Comparison of ENCODE assay signal across 9 cellular contexts in the genomic region with DNA sequence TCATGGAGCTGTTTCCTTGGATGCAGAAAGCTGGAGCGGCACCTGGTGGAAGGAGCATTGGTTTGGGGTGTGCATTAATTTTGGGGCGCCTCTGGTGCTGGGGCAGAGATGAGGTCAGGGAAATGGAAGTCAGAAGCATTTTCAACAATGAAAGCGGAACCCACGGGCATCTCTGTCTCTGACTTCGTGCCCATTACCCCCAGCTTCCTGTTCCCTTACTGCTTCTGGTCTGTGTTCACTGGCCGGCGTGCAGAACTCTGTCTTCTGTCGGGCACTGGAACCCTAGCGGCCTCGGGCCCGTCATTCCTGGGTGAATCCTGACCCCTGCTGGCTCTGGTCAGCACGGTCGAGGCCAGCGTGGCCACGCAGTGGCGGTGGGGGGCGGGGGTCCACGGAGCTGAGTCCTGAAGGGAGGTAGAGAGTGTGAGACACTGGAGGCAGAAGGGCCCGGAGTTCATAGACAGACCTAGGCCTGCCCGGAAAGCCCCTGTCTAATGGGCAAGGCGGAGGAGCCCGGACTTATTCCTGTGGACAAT. TPM values are rescaled to one million over a fixed set of nuclear protein-coding genes. Genes with fewer than 3 reads are reported as not detected.
DNase-seq lines count a peak whose midpoint lies in the region; ATAC-seq, FAIRE-seq and TF ChIP-seq lines count a peak whose summit lies in the region.
"Had no signal": no experiment of that assay in that cellular context is flagged by ENCODE, and none has a peak within 500 bp of the region (broad histone marks: within the 10 kb centered on the region; RNA-seq: fewer than 3 reads in every experiment).

No MANE protein-coding gene starts in this region.

- H3K4me3 ChIP-seq in K562 (no peak overlapping the region), kidney epithelial cell (ENCODE audit: low read depth, low read length) (no peak overlapping the region)

- H2AFZ ChIP-seq in K562 (ENCODE audit: low read depth, low read length), result peak overlapping the region; percentile 47; the same call in 1 of the 2 replicates

- H3K9ac ChIP-seq in K562 (ENCODE audit: insufficient read depth in 1 of 2, low read depth in 2 of 2, low read length in 2 of 2), result 0 out of 4 replicates have a peak overlapping the region, but pooled peaks of 1 of the 2 experiments have one; percentile 11

- WGBS in K562 (ENCODE audit: insufficient coverage, low coverage, missing lambda C conversion rate), result 34% methylated on average over 21 of the region's 22 CpGs

- no peaks in the 10 kb centered on the region for H4K20me1 ChIP-seq in K562 (replicated peaks; ENCODE audit: control insufficient read depth, insufficient read depth, low read length)

- H3K27me3 Mint-ChIP-seq in stimulated activated naive B cell treated with anti-CD40 and anti-IgM and Interleukin-4, amounts not matched to agents 10 μg/mL and 1 μg/mL and 100 μg/mL, for 72 hours, result peaks cover 7% of the 10 kb centered on the region in 2 donors

- FAIRE-seq in K562 (lab: Jason Lieb, UNC), result peak; percentile 75
- FAIRE-seq: A204.1 had no signal

- H3K4me3 Mint-ChIP-seq in stimulated activated naive B cell treated with anti-CD40 and anti-IgM and Interleukin-4, amounts not matched to agents 10 μg/mL and 1 μg/mL and 100 μg/mL, for 72 hours, result peak overlapping the region; percentile 20 to 30

- TF ChIP-seq CTCF in K562 (IDR thresholded peaks at IDR 0.05 in 2 of 3, conservative IDR thresholded peaks at IDR 0.05 in 1 of 3; ENCODE audit: insufficient read depth in 2 of 3, low read depth in 1 of 3, low read length in 3 of 3) (peak; percentile 57 to 79 (median 76)), kidney epithelial cell (IDR thresholded peaks at IDR 0.05; ENCODE audit: insufficient read depth, low read length, poor library complexity, severe bottlenecking) (peak; percentile 61)

- no TSS peak for BruUV-seq in K562 (replicated peaks; lab: Mats Ljungman, UMichigan)

- H3K4me1 ChIP-seq in K562 (replicated peaks in 1 of 2; ENCODE audit: control insufficient read depth in 2 of 2, insufficient read depth in 2 of 2, low read length in 2 of 2), result peaks cover 3 to 33% of the 10 kb centered on the region in 2 experiments; a peak in 3 of 5 replicates

- intact Hi-C loops in K562 (cut with micrococcal nuclease), result loop anchor here (1.0 to 5.0 kb wide), 3 partner anchors 39 to 159 kb away; a partner anchor contains a TSS

- H3K27ac ChIP-seq in K562 (ENCODE audit: extremely low read depth, low read depth, low read length), result no peak overlapping the region

- POLR2A ChIA-PET in K562 (lab: Yijun Ruan, JAX), result interaction anchor here (0.6 to 4.2 kb wide), 4 partner anchors 12 to 1784 kb away, joined by 3 to 13 read pairs (median 4); a partner anchor contains a TSS

- in situ Hi-C loops in K562 (cut with MboI), result loop anchor here (5.0 to 10.0 kb wide), 2 partner anchors 81 to 159 kb away; a partner anchor contains a TSS

- H3K27ac Mint-ChIP-seq in stimulated activated naive B cell treated with anti-CD40 and anti-IgM and Interleukin-4, amounts not matched to agents 10 μg/mL and 1 μg/mL and 100 μg/mL, for 72 hours, result peak overlapping the region; percentile 68

- CTCF ChIA-PET in K562 (lab: Yijun Ruan, JAX; ENCODE audit: low intra/inter-chr PET ratio), result no interaction called here

- TF ChIP-seq POLR2A in K562 (conservative IDR thresholded peaks at IDR 0.05), result no peak

- peaks cover 12% of the 10 kb centered on the region for H3K9me3 ChIP-seq in K562 (replicated peaks; ENCODE audit: control insufficient read depth, insufficient read depth, low read depth, low read length)

- H3K4me2 ChIP-seq in K562 (ENCODE audit: insufficient read depth, low read length), result 0 out of 2 replicates have a peak overlapping the region, but pooled peaks have one; percentile 30

- peaks cover 2 to 5% of the 10 kb centered on the region in 2 donors for H3K36me3 Mint-ChIP-seq in stimulated activated naive B cell treated with anti-CD40 and anti-IgM and Interleukin-4, amounts not matched to agents 10 μg/mL and 1 μg/mL and 100 μg/mL, for 72 hours

- H3K9me1 ChIP-seq in K562 (ENCODE audit: control insufficient read depth, insufficient read depth, low read length), result no peaks in the 10 kb centered on the region

- peaks cover 34 to 49% of the 10 kb centered on the region in 2 donors for H3K4me1 Mint-ChIP-seq in stimulated activated naive B cell treated with anti-CD40 and anti-IgM and Interleukin-4, amounts not matched to agents 10 μg/mL and 1 μg/mL and 100 μg/mL, for 72 hours

- ATAC-seq in K562 (peak; percentile 89), GM18858 (IDR thresholded peaks at IDR 0.05; ENCODE audit: unreplicated experiment) (no peak), HG03442 (IDR thresholded peaks at IDR 0.05; ENCODE audit: unreplicated experiment) (no peak)
- ATAC-seq in stimulated activated naive B cell treated with anti-CD40 and anti-IgM and Interleukin-4, amounts not matched to agents 10 μg/mL and 1 μg/mL and 100 μg/mL, for 72 hours (replicated peaks), result peak; percentile 79 to 82

- no peak for TF ChIP-seq EP300 in K562 (IDR thresholded peaks at IDR 0.05; ENCODE audit: low read length)

- peak; percentile 64 to 87 for TF ChIP-seq RAD21 in K562 (CRISPR knock-in tag; conservative IDR thresholded peaks at IDR 0.05 in 1 of 2, IDR thresholded peaks at IDR 0.05 in 1 of 2)

- H3K9me3 Mint-ChIP-seq in stimulated activated naive B cell treated with anti-CD40 and anti-IgM and Interleukin-4, amounts not matched to agents 10 μg/mL and 1 μg/mL and 100 μg/mL, for 72 hours, result peaks cover 7 to 9% of the 10 kb centered on the region in 2 donors

- DNase-seq in DMS 273 (lab: John Stamatoyannopoulos, UW; ENCODE audit: unreplicated experiment) (peak; percentile 69), DMS 273 treated with DMSO at 0.1 percent for 48 hours (lab: John Stamatoyannopoulos, UW) (no peak), NCI-H146 treated with DMSO at 0.1 percent for 48 hours (lab: John Stamatoyannopoulos, UW; ENCODE audit: unreplicated experiment) (peak; percentile 10), K562 (ENCODE audit: extremely low read depth in 1 of 4, low spot score in 3 of 4) (peak in 3 of 4 experiments; percentile 43 to 69 (median 66)), kidney epithelial cell (ENCODE audit: low read depth) (no peak)
- peak; percentile 51 for DNase-seq in stimulated activated naive B cell treated with anti-CD40 and anti-IgM and Interleukin-4, amounts not matched to agents 10 μg/mL and 1 μg/mL and 100 μg/mL, for 72 hours

- no peaks in the 10 kb centered on the region for H3K79me2 ChIP-seq in K562 (ENCODE audit: control insufficient read depth, insufficient read depth, low read length)

- no peaks in the 10 kb centered on the region; the same call in 2 of the 3 replicates for H3K36me3 ChIP-seq in K562 (ENCODE audit: control insufficient read depth, insufficient read depth, low read length)
- H3K36me3 ChIP-seq in kidney epithelial cell (ENCODE audit: control insufficient read depth, insufficient read depth, low read length), result no peaks in the 10 kb centered on the region

- H3K27me3 ChIP-seq in K562 (ENCODE audit: control insufficient read depth in 2 of 2, insufficient read depth in 2 of 2, low read length in 2 of 2) (no peaks in the 10 kb centered on the region), kidney epithelial cell (ENCODE audit: control insufficient read depth, insufficient read depth, low read length) (peaks cover 22% of the 10 kb centered on the region)

RNA-seq across cellular contexts. Expression of a gene that starts 7.9 kb away (rescaled TPM):
- not detected in 2 replicates for total RNA-seq in K562 (2011; cell fraction: chromatin; rRNA removed; ENCODE audit: low replicate concordance)
- not detected in 2 replicates for total RNA-seq in K562 (2011; cell fraction: nucleolus; rRNA removed)
- not detected in 2 replicates for total RNA-seq in K562 (2011; cell fraction: nucleoplasm; rRNA removed)
- total RNA-seq in K562 (2014; rRNA removed), result 0.05 TPM in 1 of 2 replicates, not detected in the other
- total RNA-seq in K562 (2014; rRNA removed; fragmentation: Illumina TruSeq; extraction: Trizol), result not detected in 2 replicates
- not detected in 2 replicates for total RNA-seq in K562 (2015; rRNA removed; fragmentation: Illumina TruSeq; extraction: Trizol)
- not detected in 2 replicates for total RNA-seq in K562 (2021)
- 0.03 and 0.07 TPM in 2 replicates for polyA plus RNA-seq in K562 (2011; rRNA removed)
- 0.06 and 0.07 TPM in 2 replicates for polyA plus RNA-seq in K562 (2011; cell fraction: cytosol; rRNA removed)
- polyA plus RNA-seq in K562 (2011; cell fraction: nucleus; rRNA removed), result not detected in 2 replicates
- 0.47 and 1.6 TPM in 2 replicates for polyA plus RNA-seq in K562 (2012)
- not detected in 2 replicates for polyA plus RNA-seq in K562 (2014; fragmentation: Illumina TruSeq; extraction: Trizol)
- under 1 TPM in 1 of 2 experiments, not detected in 1; 0.03 TPM for polyA plus RNA-seq in K562 (2014; fragmentation: Nextera tagmentation; extraction: Ambion mirVana)
- not detected in 2 replicates for polyA plus RNA-seq in K562 (2014; rRNA removed)
- not detected in 2 replicates for polyA minus RNA-seq in K562 (2011; rRNA and poly(A)+ RNA removed)
- not detected in 2 replicates for polyA minus RNA-seq in K562 (2011; cell fraction: cytosol; rRNA and poly(A)+ RNA removed)
- polyA minus RNA-seq in K562 (2011; cell fraction: nucleus; rRNA and poly(A)+ RNA removed), result not detected in 2 replicates
- total RNA-seq in kidney epithelial cell, result not detected in 2 replicates

RNA-seq across cellular contexts. Expression of a gene that starts 12.5 kb away (rescaled TPM):
- total RNA-seq in K562 (2011; cell fraction: chromatin; rRNA removed; ENCODE audit: low replicate concordance), result 46.8 and 94.0 TPM in 2 replicates
- 108 and 115 TPM in 2 replicates for total RNA-seq in K562 (2011; cell fraction: nucleolus; rRNA removed)
- total RNA-seq in K562 (2011; cell fraction: nucleoplasm; rRNA removed), result 89.3 and 125 TPM in 2 replicates
- total RNA-seq in K562 (2014; rRNA removed), result 408 and 578 TPM in 2 replicates
- 117 and 146 TPM in 2 replicates for total RNA-seq in K562 (2014; rRNA removed; fragmentation: Illumina TruSeq; extraction: Trizol)
- 261 and 265 TPM in 2 replicates for total RNA-seq in K562 (2015; rRNA removed; fragmentation: Illumina TruSeq; extraction: Trizol)
- total RNA-seq in K562 (2021), result 284 and 286 TPM in 2 replicates
- 450 and 480 TPM in 2 replicates for polyA plus RNA-seq in K562 (2011; rRNA removed)
- 1,525 and 1,825 TPM in 2 replicates for polyA plus RNA-seq in K562 (2011; cell fraction: cytosol; rRNA removed)
- 285 TPM in 2 replicates for polyA plus RNA-seq in K562 (2011; cell fraction: nucleus; rRNA removed)
- polyA plus RNA-seq in K562 (2012), result 272 and 399 TPM in 2 replicates
- polyA plus RNA-seq in K562 (2014; fragmentation: Illumina TruSeq; extraction: Trizol), result 147 and 242 TPM in 2 replicates
- polyA plus RNA-seq in K562 (2014; fragmentation: Nextera tagmentation; extraction: Ambion mirVana), result 100 to 1,000 TPM in 1 of 2 experiments, 10 to 100 TPM in 1; 40.5 to 147 TPM
- polyA plus RNA-seq in K562 (2014; rRNA removed), result 650 and 690 TPM in 2 replicates
- polyA minus RNA-seq in K562 (2011; rRNA and poly(A)+ RNA removed), result 39.4 and 52.2 TPM in 2 replicates
- 59.3 and 94.0 TPM in 2 replicates for polyA minus RNA-seq in K562 (2011; cell fraction: cytosol; rRNA and poly(A)+ RNA removed)
- 39.6 and 56.8 TPM in 2 replicates for polyA minus RNA-seq in K562 (2011; cell fraction: nucleus; rRNA and poly(A)+ RNA removed)
- 140 and 144 TPM in 2 replicates for total RNA-seq in kidney epithelial cell

RNA-seq across cellular contexts. Expression of a gene that starts 12.6 kb away (rescaled TPM):
- total RNA-seq in K562 (2011; cell fraction: chromatin; rRNA removed; ENCODE audit: low replicate concordance), result 147 and 415 TPM in 2 replicates
- 310 and 318 TPM in 2 replicates for total RNA-seq in K562 (2011; cell fraction: nucleolus; rRNA removed)
- total RNA-seq in K562 (2011; cell fraction: nucleoplasm; rRNA removed), result 175 and 195 TPM in 2 replicates
- total RNA-seq in K562 (2014; rRNA removed) (32.0 and 33.9 TPM in 2 replicates), K562 (2014; rRNA removed; fragmentation: Illumina TruSeq; extraction: Trizol) (2.6 and 4.1 TPM in 2 replicates), K562 (2015; rRNA removed; fragmentation: Illumina TruSeq; extraction: Trizol) (15.1 and 16.9 TPM in 2 replicates), K562 (2021) (63.6 and 74.0 TPM in 2 replicates), kidney epithelial cell (36.1 and 39.0 TPM in 2 replicates)
- polyA plus RNA-seq in K562 (2011; rRNA removed) (24.9 and 30.0 TPM in 2 replicates), K562 (2014; fragmentation: Illumina TruSeq; extraction: Trizol) (8.4 and 19.9 TPM in 2 replicates), K562 (2014; fragmentation: Nextera tagmentation; extraction: Ambion mirVana) (under 1 TPM; 0.20 to 0.29 TPM), K562 (2014; rRNA removed) (62.9 and 81.2 TPM in 2 replicates)
- polyA plus RNA-seq in K562 (2011; cell fraction: cytosol; rRNA removed), result 28.7 and 44.8 TPM in 2 replicates
- 317 and 559 TPM in 2 replicates for polyA plus RNA-seq in K562 (2011; cell fraction: nucleus; rRNA removed)
- polyA plus RNA-seq in K562 (2012), result 67.0 and 110 TPM in 2 replicates
- polyA minus RNA-seq in K562 (2011; rRNA and poly(A)+ RNA removed), result 3.4 and 6.9 TPM in 2 replicates
- polyA minus RNA-seq in K562 (2011; cell fraction: cytosol; rRNA and poly(A)+ RNA removed), result 14.0 and 22.7 TPM in 2 replicates
- 52.0 and 52.1 TPM in 2 replicates for polyA minus RNA-seq in K562 (2011; cell fraction: nucleus; rRNA and poly(A)+ RNA removed)

RNA-seq across cellular contexts. Expression of a gene that starts 33.9 kb away (rescaled TPM):
- total RNA-seq in K562 (2011; cell fraction: chromatin; rRNA removed; ENCODE audit: low replicate concordance), result 0.49 TPM in 1 of 2 replicates, not detected in the other
- total RNA-seq in K562 (2011; cell fraction: nucleolus; rRNA removed), result 0.17 TPM in 1 of 2 replicates, not detected in the other
- total RNA-seq in K562 (2011; cell fraction: nucleoplasm; rRNA removed), result not detected in 2 replicates
- total RNA-seq in K562 (2014; rRNA removed) (0.16 TPM in 1 of 2 replicates, not detected in the other), K562 (2014; rRNA removed; fragmentation: Illumina TruSeq; extraction: Trizol) (not detected in 2 replicates), K562 (2015; rRNA removed; fragmentation: Illumina TruSeq; extraction: Trizol) (not detected in 2 replicates), K562 (2021) (0.13 and 0.40 TPM in 2 replicates), kidney epithelial cell (not detected in 2 replicates)
- polyA plus RNA-seq in K562 (2011; rRNA removed) (0.03 TPM in 1 of 2 replicates, not detected in the other), K562 (2014; fragmentation: Illumina TruSeq; extraction: Trizol) (0.06 TPM in 1 of 2 replicates, not detected in the other), K562 (2014; fragmentation: Nextera tagmentation; extraction: Ambion mirVana) (not detected), K562 (2014; rRNA removed) (0.07 TPM in 1 of 2 replicates, not detected in the other)
- polyA plus RNA-seq in K562 (2011; cell fraction: cytosol; rRNA removed), result not detected in 2 replicates
- 0.10 TPM in 1 of 2 replicates, not detected in the other for polyA plus RNA-seq in K562 (2011; cell fraction: nucleus; rRNA removed)
- polyA plus RNA-seq in K562 (2012), result 0.27 and 0.66 TPM in 2 replicates
- polyA minus RNA-seq in K562 (2011; rRNA and poly(A)+ RNA removed), result not detected in 2 replicates
- not detected in 2 replicates for polyA minus RNA-seq in K562 (2011; cell fraction: cytosol; rRNA and poly(A)+ RNA removed)
- polyA minus RNA-seq in K562 (2011; cell fraction: nucleus; rRNA and poly(A)+ RNA removed), result 0.11 and 0.13 TPM in 2 replicates

RNA-seq across cellular contexts. Expression of a gene that starts 44.2 kb away (rescaled TPM):
- 1.7 TPM in 1 of 2 replicates, not detected in the other for total RNA-seq in K562 (2011; cell fraction: chromatin; rRNA removed; ENCODE audit: low replicate concordance)
- total RNA-seq in K562 (2011; cell fraction: nucleolus; rRNA removed), result 0.33 and 0.66 TPM in 2 replicates
- 0.15 TPM in 1 of 2 replicates, not detected in the other for total RNA-seq in K562 (2011; cell fraction: nucleoplasm; rRNA removed)
- total RNA-seq in K562 (2014; rRNA removed) (not detected in 2 replicates), K562 (2014; rRNA removed; fragmentation: Illumina TruSeq; extraction: Trizol) (not detected in 2 replicates), K562 (2015; rRNA removed; fragmentation: Illumina TruSeq; extraction: Trizol) (not detected in 2 replicates), K562 (2021) (0.11 TPM in 1 of 2 replicates, not detected in the other), kidney epithelial cell (not detected in 2 replicates)
- polyA plus RNA-seq in K562 (2011; rRNA removed) (0.01 TPM in 1 of 2 replicates, not detected in the other), K562 (2014; fragmentation: Illumina TruSeq; extraction: Trizol) (not detected in 2 replicates), K562 (2014; fragmentation: Nextera tagmentation; extraction: Ambion mirVana) (not detected), K562 (2014; rRNA removed) (0.03 TPM in 1 of 2 replicates, not detected in the other)
- 0.03 TPM in 1 of 2 replicates, not detected in the other for polyA plus RNA-seq in K562 (2011; cell fraction: cytosol; rRNA removed)
- 0.04 and 0.24 TPM in 2 replicates for polyA plus RNA-seq in K562 (2011; cell fraction: nucleus; rRNA removed)
- polyA plus RNA-seq in K562 (2012), result 0.34 and 2.1 TPM in 2 replicates
- polyA minus RNA-seq in K562 (2011; rRNA and poly(A)+ RNA removed), result not detected in 2 replicates
- not detected in 2 replicates for polyA minus RNA-seq in K562 (2011; cell fraction: cytosol; rRNA and poly(A)+ RNA removed)
- polyA minus RNA-seq in K562 (2011; cell fraction: nucleus; rRNA and poly(A)+ RNA removed), result 0.11 TPM in 1 of 2 replicates, not detected in the other

Comparison
In these comparisons a context has a peak if more than half of its experiments do, and no peak if none do; other contexts are left out.
1. DNase-seq: peak in DMS 273 (single experiment), NCI-H146 treated with DMSO at 0.1 percent for 48 hours (single experiment), K562 (3 of 4) and stimulated activated naive B cell treated with anti-CD40 and anti-IgM and Interleukin-4, amounts not matched to agents 10 μg/mL and 1 μg/mL and 100 μg/mL, for 72 hours (single experiment); none in DMS 273 treated with DMSO at 0.1 percent for 48 hours (single experiment) and kidney epithelial cell (single experiment).
2. ATAC-seq: peak in K562 (single experiment) and stimulated activated naive B cell treated with anti-CD40 and anti-IgM and Interleukin-4, amounts not matched to agents 10 μg/mL and 1 μg/mL and 100 μg/mL, for 72 hours (2 of 2); none in GM18858 (single experiment) and HG03442 (single experiment).